Comparison of ENCODE assay signal across 18 cellular contexts in genomic region chr2:121803503-121803902, GRCh38.
DNase-seq lines count a peak whose midpoint lies in the region; TF ChIP-seq lines count a peak whose summit lies in the region.
"Had no signal": no experiment of that assay in that cellular context is flagged by ENCODE, and none has a peak within 500 bp of the region (broad histone marks: within the 10 kb centered on the region; RNA-seq: fewer than 3 reads in every experiment).

No MANE protein-coding gene starts in this region.

- peaks cover 14% of the 10 kb centered on the region for H3K9me3 Mint-ChIP-seq in nephron progenitor cell

- no peak overlapping the region for H3K4me3 ChIP-seq in OCI-LY3 (ENCODE audit: low read length)
- H3K4me3 ChIP-seq: upper lobe of left lung had no signal

- H3K27me3 Mint-ChIP-seq in nephron progenitor cell (ENCODE audit: low read depth, poor library complexity) = peaks cover 16% of the 10 kb centered on the region

- peak overlapping the region; percentile 11 for H3K27ac Mint-ChIP-seq in nephron progenitor cell
- H3K27ac Mint-ChIP-seq: activated T-helper 2 cell treated with anti-CD3 and anti-CD28 coated beads, Interferon-gamma antibody, Interleukin-2, Interleukin-4, amounts not matched to agents 10 μg/mL and 5 μg/mL and 100 μg/mL, durations not matched to agents 14 hours and 24 hours and 36 hours; CD4-positive, CD25-positive, alpha-beta regulatory T cell; stimulated activated naive CD8-positive, alpha-beta T cell treated with anti-CD3 and anti-CD28 coated beads, Interleukin-15, Interleukin-2, amounts not matched to agents 100 ng/mL and 50 ng/mL, for 24 hours had no signal

- H3K4me2 ChIP-seq in OCI-LY3 (ENCODE audit: low read length) = peak overlapping the region; percentile 30; the same call in 1 of the 2 replicates

- H3K79me2 ChIP-seq in OCI-LY3 (ENCODE audit: low read length) = no peaks in the 10 kb centered on the region

- no peaks in the 10 kb centered on the region for H3K27me3 ChIP-seq in OCI-LY3 (ENCODE audit: low read depth, low read length)
- H3K27me3 ChIP-seq: upper lobe of left lung had no signal

- DNase-seq in NCI-H2107 treated with DMSO at 0.1 percent for 48 hours (lab: John Stamatoyannopoulos, UW; ENCODE audit: unreplicated experiment) (peak; percentile 23), NCI-H2107 (lab: John Stamatoyannopoulos, UW) (no peak), NCI-H1092 (lab: John Stamatoyannopoulos, UW) (peak; percentile 1), nephron progenitor cell (no peak), AML-193 (lab: John Stamatoyannopoulos, UW) (no peak), HuH-7.5 (ENCODE audit: low spot score) (no peak), SIG-M5 (lab: John Stamatoyannopoulos, UW) (no peak)
- DNase-seq: amniotic stem cell; CD4-positive, CD25-positive, alpha-beta regulatory T cell; effector memory CD4-positive, alpha-beta T cell; kidney glomerular epithelial cell; NCI-H524 treated with DMSO at 0.1 percent for 48 hours; retina; upper lobe of left lung had no signal

- H3K9me3 ChIP-seq in OCI-LY3 (ENCODE audit: insufficient read depth, low read length) = peaks cover 11% of the 10 kb centered on the region

- H3K27ac ChIP-seq in OCI-LY3 (ENCODE audit: low read length) = no peak overlapping the region
- H3K27ac ChIP-seq: upper lobe of left lung had no signal

- peaks cover 9% of the 10 kb centered on the region for H3K36me3 Mint-ChIP-seq in nephron progenitor cell (ENCODE audit: low read depth)
- H3K36me3 Mint-ChIP-seq: CD4-positive, CD25-positive, alpha-beta regulatory T cell had no signal

- no peak overlapping the region for H3K9ac ChIP-seq in OCI-LY3 (ENCODE audit: low read length)

- H3K4me1 ChIP-seq in OCI-LY3 (ENCODE audit: low read length) = peaks cover 28% of the 10 kb centered on the region
- H3K4me1 ChIP-seq: upper lobe of left lung had no signal

- peaks cover 15% of the 10 kb centered on the region for H3K4me1 Mint-ChIP-seq in nephron progenitor cell
- H3K4me1 Mint-ChIP-seq: central memory CD8-positive, alpha-beta T cell had no signal

- no peaks in the 10 kb centered on the region for H4K20me1 ChIP-seq in OCI-LY3 (ENCODE audit: insufficient read depth, low read length)

- H3K4me3 Mint-ChIP-seq in nephron progenitor cell = no peak overlapping the region
- H3K4me3 Mint-ChIP-seq: CD4-positive, CD25-positive, alpha-beta regulatory T cell; central memory CD8-positive, alpha-beta T cell; stimulated activated naive CD8-positive, alpha-beta T cell treated with anti-CD3 and anti-CD28 coated beads, Interleukin-15, Interleukin-2, amounts not matched to agents 100 ng/mL and 50 ng/mL, for 24 hours had no signal

- TF ChIP-seq CTCF in OCI-LY3 (IDR thresholded peaks at IDR 0.05; ENCODE audit: low read depth, low read length) (no peak), nephron progenitor cell (IDR thresholded peaks at IDR 0.05) (no peak)

- H2AFZ ChIP-seq in OCI-LY3 (ENCODE audit: low read depth, low read length) = no peak overlapping the region; the same call in 1 of the 2 replicates

- peaks cover 9% of the 10 kb centered on the region for H3K36me3 ChIP-seq in OCI-LY3 (replicated peaks; ENCODE audit: low read depth, low read length)
- H3K36me3 ChIP-seq: upper lobe of left lung had no signal

Comparison
In these comparisons a context has a peak if more than half of its experiments do, and no peak if none do; other contexts are left out.
1. DNase-seq: peak in NCI-H2107 treated with DMSO at 0.1 percent for 48 hours (single experiment) and NCI-H1092 (single experiment); none in NCI-H2107 (single experiment), nephron progenitor cell (single experiment), AML-193 (0 of 2), HuH-7.5 (single experiment) and SIG-M5 (single experiment).